Comparison of ENCODE assay signal across 1 cellular context in the genomic region with DNA sequence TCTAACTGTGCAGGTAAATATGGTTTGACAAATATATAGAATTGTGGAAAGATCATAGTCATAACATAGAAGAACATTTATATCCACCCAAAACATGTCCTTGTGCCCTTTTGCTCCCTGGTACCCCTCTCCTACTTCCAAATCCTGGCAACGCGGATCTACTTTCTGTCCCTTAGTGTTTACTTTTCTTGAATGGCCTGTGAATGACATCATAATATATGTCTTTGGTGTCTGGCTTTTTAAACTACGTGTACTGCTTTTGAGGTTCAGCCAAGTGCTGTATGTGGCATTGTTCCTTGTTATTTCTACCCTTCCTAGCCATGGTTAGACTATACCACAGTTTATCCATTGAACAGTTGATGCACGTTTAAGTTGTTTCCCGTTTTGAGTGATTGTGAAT.
TF ChIP-seq lines count a peak whose summit lies in the region.

No MANE protein-coding gene starts in this region.

TF ChIP-seq in WTC11, 78 proteins besides CTCF, POLR2A, EP300 and RAD21 (continued from another document):
- TF ChIP-seq, protein P1, sequence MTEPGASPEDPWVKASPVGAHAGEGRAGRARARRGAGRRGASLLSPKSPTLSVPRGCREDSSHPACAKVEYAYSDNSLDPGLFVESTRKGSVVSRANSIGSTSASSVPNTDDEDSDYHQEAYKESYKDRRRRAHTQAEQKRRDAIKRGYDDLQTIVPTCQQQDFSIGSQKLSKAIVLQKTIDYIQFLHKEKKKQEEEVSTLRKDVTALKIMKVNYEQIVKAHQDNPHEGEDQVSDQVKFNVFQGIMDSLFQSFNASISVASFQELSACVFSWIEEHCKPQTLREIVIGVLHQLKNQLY (CRISPR knock-in tag; IDR thresholded peaks at IDR 0.05), result no peak
